6 cellular contexts compared by ENCODE assay signal in the genomic region with DNA sequence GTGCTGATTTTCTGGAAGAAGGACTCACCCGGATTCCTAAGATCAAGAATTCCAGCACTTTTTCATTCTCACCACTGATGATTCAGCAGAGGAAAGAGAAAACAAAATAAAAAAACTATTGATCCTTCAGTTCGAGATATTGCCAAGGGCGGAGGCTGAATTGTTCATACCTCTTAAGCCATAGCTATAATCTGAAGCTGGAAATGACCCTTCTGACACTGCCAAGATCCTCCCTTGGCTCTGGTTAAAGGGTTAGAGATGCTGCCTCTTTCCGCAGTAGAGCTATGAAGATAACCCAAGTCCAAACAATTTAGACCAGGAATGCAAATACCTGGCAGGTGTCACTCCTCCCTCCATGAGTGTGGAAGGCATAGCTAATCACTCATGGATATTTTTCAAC.
"Had no signal": no experiment of that assay in that cellular context is flagged by ENCODE, and none has a peak within 500 bp of the region (broad histone marks: within the 10 kb centered on the region; RNA-seq: fewer than 3 reads in every experiment).

No MANE protein-coding gene starts in this region.

- H3K4me3 Mint-ChIP-seq: GM23338, H9, IgD-negative memory B cell had no signal

- H3K36me3 Mint-ChIP-seq: IgD-negative memory B cell had no signal

- DNase-seq: H9, HCEC 1CT, KBM-7 had no signal

- ATAC-seq: GM23338, HepG2 had no signal

- H3K4me1 Mint-ChIP-seq: GM23338 had no signal

- H3K27ac Mint-ChIP-seq: GM23338, H9, IgD-negative memory B cell had no signal

- H3K4me3 ChIP-seq: GM23338 had no signal

- H3K9me3 Mint-ChIP-seq: GM23338, H9 had no signal
